ENCODE assay signal across 15 cellular contexts in the genomic region with DNA sequence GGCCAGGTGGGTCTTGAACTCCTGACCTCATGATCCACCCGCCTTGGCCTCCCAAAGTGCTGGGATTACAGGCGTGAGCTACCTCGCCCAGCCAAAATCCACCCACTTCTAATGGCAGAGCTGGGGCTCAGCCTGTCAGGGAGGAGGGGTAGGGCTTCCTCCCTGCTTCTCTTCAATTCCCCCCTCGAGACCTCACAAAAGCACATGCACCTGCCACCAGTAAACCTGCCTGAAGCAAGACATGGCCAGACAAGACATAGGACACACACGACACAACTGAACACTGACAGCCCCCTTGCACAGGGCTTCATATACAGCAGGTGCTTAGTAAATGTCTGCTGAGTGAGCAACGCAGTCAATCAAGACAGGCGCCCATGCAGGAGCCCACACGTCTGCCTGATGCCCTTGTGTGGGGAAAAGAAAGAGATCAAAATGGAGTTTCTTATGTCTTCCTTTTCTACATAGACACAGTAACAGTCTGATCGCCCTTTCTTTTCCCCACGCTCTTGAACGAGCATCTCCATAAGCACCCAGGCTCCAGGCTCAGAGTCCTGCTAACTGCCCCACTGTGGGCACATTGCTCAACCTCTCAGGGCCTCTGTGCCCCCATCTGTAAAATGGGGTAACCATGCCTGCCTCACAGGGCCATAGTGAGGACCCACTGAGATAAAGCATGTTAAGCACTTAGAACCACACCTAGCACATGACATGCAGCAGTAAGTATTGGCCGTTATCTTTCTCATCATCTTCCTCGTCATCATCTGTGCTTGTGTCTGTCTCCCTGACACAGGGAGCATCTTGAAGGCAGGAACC. TPM values are rescaled to one million over a fixed set of nuclear protein-coding genes. Genes with fewer than 3 reads are reported as not detected.
DNase-seq lines count a peak whose midpoint lies in the region; ATAC-seq, FAIRE-seq and TF ChIP-seq lines count a peak whose summit lies in the region.
"Had no signal": no experiment of that assay in that cellular context is flagged by ENCODE, and none has a peak within 500 bp of the region (broad histone marks: within the 10 kb centered on the region; RNA-seq: fewer than 3 reads in every experiment).

No MANE protein-coding gene starts in this region.

- H3K4ac ChIP-seq in IMR-90 (ENCODE audit: low read depth, low read length) (peak overlapping the region; percentile 9; the same call in 1 of the 2 replicates), H1 (replicated peaks; ENCODE audit: insufficient read length, low read depth, low read length) (no peak overlapping the region)

- in situ Hi-C loops in IMR-90 (cut with MboI; ENCODE audit: low sequenced_read_pairs): no loop called here

- H2BK120ac ChIP-seq in IMR-90 (ENCODE audit: low read depth, low read length) (no peak overlapping the region), H1 (replicated peaks; ENCODE audit: low read depth, low read length) (no peak overlapping the region)

- no peak overlapping the region for H2AK5ac ChIP-seq in IMR-90 (ENCODE audit: low read depth, low read length)
- H2AK5ac ChIP-seq in H1 (ENCODE audit: low read depth, low read length): peak overlapping the region; percentile 75; the same call in 1 of the 2 replicates

- no TSS peak for BruUV-seq in IMR-90 (replicated peaks; lab: Mats Ljungman, UMichigan)

- H3K27ac ChIP-seq in IMR-90 (ENCODE audit: insufficient read depth, low read length) (no peak overlapping the region), H1 (ENCODE audit: low read depth, low read length) (no peak overlapping the region), osteoblast (ENCODE audit: low read depth, low read length) (no peak overlapping the region)

- H3K9ac ChIP-seq in IMR-90 (ENCODE audit: low read depth, low read length) (no peak overlapping the region), H1 (replicated peaks in 1 of 4; ENCODE audit: extremely low read depth in 1 of 4, low read depth in 3 of 4, low read length in 3 of 4) (no peak overlapping the region)

- H3K9me3 ChIP-seq in IMR-90 (ENCODE audit: control insufficient read depth, insufficient read depth, low read length): no peaks in the 10 kb centered on the region
- no peaks in the 10 kb centered on the region for H3K9me3 ChIP-seq in H1 (ENCODE audit: insufficient read depth in 2 of 2, low read depth in 1 of 2, low read length in 1 of 2)
- H3K9me3 ChIP-seq in osteoblast (ENCODE audit: low read depth, low read length): no peaks in the 10 kb centered on the region
- H3K9me3 ChIP-seq: BE2C, HAP-1 had no signal

- CTCF ChIA-PET in IMR-90 (lab: Yijun Ruan, JAX) (interaction anchor here (0.5 kb wide), 1 partner anchor 58 kb away, joined by 3 read pairs; no protein-coding TSS in a partner anchor), H1 (lab: Charles Lee; ENCODE audit: partially characterized antibody) (interaction anchor here (1.0 to 13.1 kb wide), 9 partner anchors 10 to 121 kb away, joined by 3 to 164 read pairs (median 4); no protein-coding TSS in a partner anchor)

- no peak overlapping the region for H2AK9ac ChIP-seq in IMR-90 (replicated peaks; ENCODE audit: low read depth, low read length, poor library complexity)

- H3K23ac ChIP-seq in IMR-90 (ENCODE audit: low read depth, low read length): no peak overlapping the region
- no peak overlapping the region for H3K23ac ChIP-seq in H1 (ENCODE audit: insufficient read length)

- H2AFZ ChIP-seq in IMR-90 (replicated peaks; ENCODE audit: low read length, poor library complexity) (peak overlapping the region; percentile 2), H1 (ENCODE audit: low read length) (no peak overlapping the region), osteoblast (ENCODE audit: low read length) (no peak overlapping the region)

- peaks cover 32% of the 10 kb centered on the region for H3K9me1 ChIP-seq in IMR-90 (ENCODE audit: insufficient read depth, low read length)

- peaks cover 44% of the 10 kb centered on the region for H3K4me1 ChIP-seq in IMR-90 (ENCODE audit: control insufficient read depth, insufficient read depth, low read length)
- H3K4me1 ChIP-seq in H1 (replicated peaks in 1 of 4; ENCODE audit: control insufficient read depth in 3 of 4, insufficient read depth in 4 of 4, low read length in 3 of 4): peaks cover 2 to 23% (median 13%) of the 10 kb centered on the region in 4 experiments
- peaks cover 5% of the 10 kb centered on the region for H3K4me1 ChIP-seq in osteoblast (ENCODE audit: insufficient read depth, low read length)
- H3K4me1 ChIP-seq: BE2C, HAP-1 had no signal

- H3K9me3 Mint-ChIP-seq in CD14-positive monocyte: peaks cover 0 to 1% (median 0%) of the 10 kb centered on the region in 7 donors
- H3K9me3 Mint-ChIP-seq: CD8-positive, alpha-beta memory T cell had no signal

- DNase-seq in CD14-positive monocyte (ENCODE audit: low spot score) (peak; percentile 16), IMR-90 (no peak), H1 (ENCODE audit: low read depth in 1 of 2, low spot score in 2 of 2) (no peak), osteoblast (ENCODE audit: insufficient read length, low spot score, missing footprints) (peak; percentile 59), COLO829 (ENCODE audit: low spot score) (no peak), GM10266 (ENCODE audit: extremely low spot score) (no peak), D721Med (ENCODE audit: insufficient read length, low spot score) (no peak)
- DNase-seq: BE2C; CD8-positive, alpha-beta memory T cell; DMS153; EL; NCI-H510A treated with DMSO at 0.1 percent for 48 hours; SIG-M5 had no signal

- H3K4me3 Mint-ChIP-seq in CD14-positive monocyte: peak overlapping the region; percentile 38 to 66
- H3K4me3 Mint-ChIP-seq: CD8-positive, alpha-beta memory T cell had no signal

- H4K91ac ChIP-seq in IMR-90 (ENCODE audit: insufficient read depth, low read depth, low read length) (no peak overlapping the region), H1 (replicated peaks; ENCODE audit: insufficient read length, low read length) (no peak overlapping the region)

- H3K4me3 ChIP-seq in IMR-90 (ENCODE audit: insufficient read depth, low read depth, low read length): no peak overlapping the region
- no peak overlapping the region for H3K4me3 ChIP-seq in H1 (ENCODE audit: extremely low read depth in 1 of 4, insufficient read depth in 2 of 4, low read depth in 3 of 4, low read length in 4 of 4)
- H3K4me3 ChIP-seq in osteoblast (ENCODE audit: insufficient read depth, low read length): no peak overlapping the region
- H3K4me3 ChIP-seq: HAP-1 had no signal

- TF ChIP-seq EP300 in H1 (IDR thresholded peaks at IDR 0.05; ENCODE audit: borderline replicate concordance in 1 of 2, low read depth in 2 of 2, low read length in 2 of 2): no peak

- H3K36me3 ChIP-seq in IMR-90 (ENCODE audit: control insufficient read depth, insufficient read depth, low read length) (0 out of 2 replicates have a peak, but pooled peaks cover 2% of the 10 kb centered on the region), H1 (ENCODE audit: control insufficient read depth in 2 of 4, insufficient read depth in 4 of 4, low read length in 3 of 4) (no peaks in the 10 kb centered on the region), osteoblast (ENCODE audit: insufficient read depth, low read length) (no peaks in the 10 kb centered on the region)
- H3K36me3 ChIP-seq: BE2C, HAP-1 had no signal

- H3K4me2 ChIP-seq in IMR-90 (ENCODE audit: low read depth, low read length): no peak overlapping the region
- H3K4me2 ChIP-seq in H1 (ENCODE audit: insufficient read depth in 1 of 2, low read depth in 2 of 2, low read length in 2 of 2): no peak overlapping the region
- H3K4me2 ChIP-seq in osteoblast (ENCODE audit: insufficient read depth, low read length): no peak overlapping the region

- TF ChIP-seq CTCF in CD14-positive monocyte (IDR thresholded peaks at IDR 0.05) (no peak), IMR-90 (conservative IDR thresholded peaks at IDR 0.05; ENCODE audit: low read depth, low read length) (no peak), H1 (IDR thresholded peaks at IDR 0.05; ENCODE audit: control extremely low read depth in 1 of 3, insufficient read depth in 1 of 3, low read depth in 1 of 3, low read length in 3 of 3) (no peak), osteoblast (IDR thresholded peaks at IDR 0.05; ENCODE audit: extremely low read depth, low read depth, low read length) (no peak), GM10266 (IDR thresholded peaks at IDR 0.05; ENCODE audit: control insufficient read depth, insufficient read depth, low read depth, missing control alignments) (no peak), D721Med (IDR thresholded peaks at IDR 0.05; ENCODE audit: insufficient read depth, missing control alignments) (no peak)

- no peak overlapping the region for H2BK12ac ChIP-seq in H1 (ENCODE audit: low read depth, low read length)

- TF ChIP-seq POLR2A in IMR-90 (IDR thresholded peaks at IDR 0.05; ENCODE audit: low read depth, low read length) (no peak), H1 (IDR thresholded peaks at IDR 0.05; ENCODE audit: control extremely low read depth in 1 of 2, low read depth in 2 of 2, low read length in 2 of 2) (no peak)

- H3K14ac ChIP-seq in IMR-90 (replicated peaks; ENCODE audit: low read depth, low read length) (no peak overlapping the region), H1 (ENCODE audit: insufficient read length) (no peak overlapping the region)

- H3K18ac ChIP-seq in IMR-90 (ENCODE audit: low read depth, low read length) (no peak overlapping the region), H1 (ENCODE audit: extremely low read depth, low read length) (no peak overlapping the region)

- FAIRE-seq in H1 (lab: Jason Lieb, UNC) (no peak), D721Med (lab: Jason Lieb, UNC) (no peak)

- POLR2A ChIA-PET in IMR-90 (lab: Charles Lee; ENCODE audit: unreplicated experiment): no interaction called here
- POLR2A ChIA-PET in H1 (lab: Charles Lee; ENCODE audit: partially characterized antibody): interaction anchor here (1.0 kb wide), 1 partner anchor 13 kb away, joined by 3 read pairs; no protein-coding TSS in a partner anchor

- ATAC-seq in IMR-90 (ENCODE audit: low read depth): no peak

- H2BK5ac ChIP-seq in IMR-90 (ENCODE audit: low read depth, low read length, poor library complexity, severe bottlenecking) (no peak overlapping the region), H1 (ENCODE audit: low read depth, low read length) (no peak overlapping the region)

- H2BK20ac ChIP-seq in IMR-90 (ENCODE audit: low read depth, low read length): no peak overlapping the region
- no peak overlapping the region for H2BK20ac ChIP-seq in H1 (ENCODE audit: low read length)

- peaks cover 38 to 70% (median 55%) of the 10 kb centered on the region in 3 donors for H3K27me3 Mint-ChIP-seq in CD14-positive monocyte (ENCODE audit: low read depth in 3 of 3)

- H2BK15ac ChIP-seq in IMR-90 (ENCODE audit: low read depth, low read length): no peak overlapping the region
- no peak overlapping the region for H2BK15ac ChIP-seq in H1 (ENCODE audit: low read length)

- H3K56ac ChIP-seq in IMR-90 (ENCODE audit: extremely low read depth, insufficient read depth, low read length): no peak overlapping the region
- H3K56ac ChIP-seq in H1 (replicated peaks; ENCODE audit: insufficient read length, low read depth, low read length): no peak overlapping the region

- H3K27me3 ChIP-seq in IMR-90 (ENCODE audit: control insufficient read depth, insufficient read depth, low read length) (no peaks in the 10 kb centered on the region), H1 (replicated peaks in 1 of 4; ENCODE audit: control insufficient read depth in 3 of 4, extremely low read depth in 1 of 4, insufficient read depth in 3 of 4, low read length in 3 of 4) (no peaks in the 10 kb centered on the region), osteoblast (ENCODE audit: insufficient read depth, low read length) (no peaks in the 10 kb centered on the region)
- H3K27me3 ChIP-seq: BE2C had no signal

- peaks cover 7% of the 10 kb centered on the region for H3K4me1 Mint-ChIP-seq in CD14-positive monocyte
- H3K4me1 Mint-ChIP-seq: CD8-positive, alpha-beta memory T cell had no signal

- no peak for TF ChIP-seq RAD21 in IMR-90 (IDR thresholded peaks at IDR 0.05; ENCODE audit: low read length)
- TF ChIP-seq RAD21 in H1 (IDR thresholded peaks at IDR 0.05 in 1 of 2, conservative IDR thresholded peaks at IDR 0.05 in 1 of 2; ENCODE audit: low read depth in 2 of 2, low read length in 2 of 2): no peak

- H4K8ac ChIP-seq in IMR-90 (ENCODE audit: low read depth in 2 of 2, low read length in 2 of 2): no peak overlapping the region
- H4K8ac ChIP-seq in H1 (ENCODE audit: extremely low read depth, insufficient read depth, low read length): no peak overlapping the region

- intact Hi-C loops in CD14-positive monocyte (cut with micrococcal nuclease) (loop anchor here in 1 of 2 donors (2.0 kb wide), 1 partner anchor 69 kb away; no protein-coding TSS in a partner anchor), IMR-90 (cut with micrococcal nuclease) (no loop called here)

- H3K27ac Mint-ChIP-seq in CD14-positive monocyte: no peak overlapping the region
- H3K27ac Mint-ChIP-seq: CD8-positive, alpha-beta memory T cell had no signal

- H3K79me2 ChIP-seq in H1 (ENCODE audit: control insufficient read depth in 1 of 2, insufficient read depth in 2 of 2, low read length in 2 of 2) (0 out of 4 replicates have a peak, but pooled peaks cover 0 to 3% of the 10 kb centered on the region in 2 experiments), osteoblast (ENCODE audit: insufficient read depth, low read length) (peaks cover 9% of the 10 kb centered on the region)

- WGBS in IMR-90 (ENCODE audit: extremely low coverage in 2 of 2, insufficient read length in 1 of 2), 2 experiments: 100% methylated on average over 1 of the region's 13 CpGs; no CpG with 5 or more reads in 1 of the 2 experiments
- 87% methylated on average over 13 of the region's 13 CpGs; no CpG with 5 or more reads in 1 of the 2 experiments for WGBS in H1 (ENCODE audit: extremely low coverage in 1 of 2, insufficient coverage in 1 of 2, insufficient read length in 1 of 2, insufficient replicate concordance in 2 of 2, low coverage in 1 of 2, low lambda C conversion rate in 2 of 2, missing lambda C conversion rate in 1 of 2), 2 experiments

- no peaks in the 10 kb centered on the region for H3K23me2 ChIP-seq in H1 (ENCODE audit: low read depth, low read length)

- H4K5ac ChIP-seq in IMR-90 (ENCODE audit: low read depth, low read length) (no peak overlapping the region), H1 (ENCODE audit: insufficient read length, low read depth, low read length) (no peak overlapping the region)

- H4K20me1 ChIP-seq in IMR-90 (ENCODE audit: insufficient read depth, low read length): peaks cover 87% of the 10 kb centered on the region
- peaks cover 3 to 7% of the 10 kb centered on the region in 2 experiments for H4K20me1 ChIP-seq in H1 (replicated peaks in 1 of 2; ENCODE audit: control insufficient read depth in 1 of 2, insufficient read depth in 2 of 2, low read length in 2 of 2)
- H4K20me1 ChIP-seq in osteoblast (ENCODE audit: insufficient read depth, low read length): peaks cover 34% of the 10 kb centered on the region

- H3K36me3 Mint-ChIP-seq in CD14-positive monocyte: no peaks in the 10 kb centered on the region
- H3K36me3 Mint-ChIP-seq: CD8-positive, alpha-beta memory T cell had no signal

- dilution Hi-C loops in IMR-90 (cut with HindIII; ENCODE audit: low sequenced_read_pairs, unreplicated experiment): loop anchor here (25.0 kb wide), 1 partner anchor 87 kb away; no protein-coding TSS in a partner anchor

- peaks cover 58 to 94% of the 10 kb centered on the region in 2 experiments for H3K79me1 ChIP-seq in IMR-90 (ENCODE audit: low read depth in 1 of 2, low read length in 2 of 2)
- H3K79me1 ChIP-seq in H1 (ENCODE audit: low read depth, low read length): peaks cover 4% of the 10 kb centered on the region

RNA-seq across cellular contexts. Expression of gene SDC3, which starts 8.8 kb away (rescaled TPM):
- polyA plus RNA-seq in CD14-positive monocyte (under 1 TPM; 0.05 to 0.12 TPM), IMR-90 (2012; rRNA removed) (71.5 and 75.7 TPM in 2 replicates), H1 (2011; rRNA removed) (7.0 and 12.7 TPM in 2 replicates)
- total RNA-seq in IMR-90 (2012; rRNA removed) (13.1 and 14.2 TPM in 2 replicates), osteoblast (38.0 and 39.8 TPM in 2 replicates)
- 47.3 and 81.5 TPM in 2 replicates for polyA plus RNA-seq in IMR-90 (2012; cell fraction: cytosol; rRNA removed)
- polyA plus RNA-seq in IMR-90 (2012; cell fraction: nucleus; rRNA removed; ENCODE audit: low replicate concordance): 36.2 and 50.9 TPM in 2 replicates
- total RNA-seq in H1 (2021; fragmentation: NEBNext Ultra II Directional; extraction: Animal tissue kit (Norgen Biotek cat#: 25700)): 26.8 and 27.0 TPM in 2 replicates
- polyA plus RNA-seq in H1 (2011; cell fraction: cytosol; rRNA removed): 8.1 TPM
- 18.5 TPM for polyA plus RNA-seq in H1 (2011; cell fraction: nucleus; rRNA removed)
- 17.6 to 28.5 TPM (median 21.8 TPM) in 4 replicates for polyA plus RNA-seq in H1 (2012, experiment 1 of 2)
- 15.0 TPM for polyA plus RNA-seq in H1 (2012, experiment 2 of 2)
- polyA plus RNA-seq in H1 (2013, experiment 1 of 2): 32.4 TPM
- 33.1 TPM for polyA plus RNA-seq in H1 (2013, experiment 2 of 2)
- polyA minus RNA-seq in H1 (2011; rRNA and poly(A)+ RNA removed): 8.2 and 9.3 TPM in 2 replicates
- 15.2 TPM for polyA minus RNA-seq in H1 (2011; cell fraction: cytosol; rRNA and poly(A)+ RNA removed)
- polyA minus RNA-seq in H1 (2011; cell fraction: nucleus; rRNA and poly(A)+ RNA removed): 12.0 TPM
- total RNA-seq: OCI-LY7 had no signal
- polyA plus RNA-seq: CD8-positive, alpha-beta memory T cell had no signal

Comparison
In these comparisons a context has a peak if more than half of its experiments do, and no peak if none do; other contexts are left out.
1. DNase-seq: peak in CD14-positive monocyte (single experiment) and osteoblast (single experiment); none in IMR-90 (single experiment), H1 (0 of 2), COLO829 (single experiment), GM10266 (single experiment) and D721Med (single experiment).